In the genomic region with DNA sequence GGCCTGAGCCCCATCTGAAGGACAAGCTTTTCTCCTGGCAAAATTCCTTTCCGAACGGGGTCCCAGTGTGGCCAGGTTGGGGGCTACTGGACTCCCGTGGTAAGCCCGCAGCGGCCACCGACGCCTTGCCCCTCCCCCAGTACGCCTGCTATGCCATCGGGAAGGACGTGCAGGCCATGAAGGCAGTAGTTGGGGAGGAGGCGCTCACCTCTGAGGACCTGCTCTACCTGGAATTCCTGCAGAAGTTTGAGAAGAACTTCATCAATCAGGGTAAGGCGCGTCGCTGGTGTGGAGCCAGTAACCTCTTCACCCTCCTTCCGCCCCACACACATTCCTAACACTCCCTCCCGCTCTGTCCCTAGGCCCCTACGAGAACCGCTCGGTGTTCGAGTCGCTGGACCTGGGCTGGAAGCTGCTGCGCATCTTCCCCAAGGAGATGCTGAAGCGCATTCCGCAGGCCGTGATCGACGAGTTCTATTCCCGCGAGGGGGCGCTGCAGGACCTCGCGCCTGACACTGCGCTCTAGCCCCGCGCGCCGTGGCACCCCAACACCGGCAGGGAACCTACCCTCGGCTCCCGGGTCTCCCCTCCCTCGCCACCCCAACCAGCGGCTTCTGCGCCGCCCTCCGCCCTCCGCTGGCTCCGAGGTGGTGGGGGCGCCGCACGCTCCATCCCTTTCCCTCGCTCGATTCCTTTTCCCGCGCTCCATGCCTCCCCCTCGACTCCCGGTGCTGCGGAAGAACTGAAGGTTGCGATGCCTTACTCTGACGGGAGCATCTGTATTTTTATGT, we compare ENCODE assay signal across 1 cellular context.
TF ChIP-seq lines count a peak whose summit lies in the region.

No MANE protein-coding gene starts in this region.

TF ChIP-seq in HepG2, 621 proteins besides CTCF, POLR2A, EP300 and RAD21 (continued from another document):
- TF ChIP-seq, protein P1, sequence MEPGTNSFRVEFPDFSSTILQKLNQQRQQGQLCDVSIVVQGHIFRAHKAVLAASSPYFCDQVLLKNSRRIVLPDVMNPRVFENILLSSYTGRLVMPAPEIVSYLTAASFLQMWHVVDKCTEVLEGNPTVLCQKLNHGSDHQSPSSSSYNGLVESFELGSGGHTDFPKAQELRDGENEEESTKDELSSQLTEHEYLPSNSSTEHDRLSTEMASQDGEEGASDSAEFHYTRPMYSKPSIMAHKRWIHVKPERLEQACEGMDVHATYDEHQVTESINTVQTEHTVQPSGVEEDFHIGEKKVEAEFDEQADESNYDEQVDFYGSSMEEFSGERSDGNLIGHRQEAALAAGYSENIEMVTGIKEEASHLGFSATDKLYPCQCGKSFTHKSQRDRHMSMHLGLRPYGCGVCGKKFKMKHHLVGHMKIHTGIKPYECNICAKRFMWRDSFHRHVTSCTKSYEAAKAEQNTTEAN (CRISPR knock-in tag; conservative IDR thresholded peaks at IDR 0.05): no peak
- TF ChIP-seq MBNL3 (CRISPR knock-in tag; conservative IDR thresholded peaks at IDR 0.05) (no peak), ZNF629 (CRISPR knock-in tag; conservative IDR thresholded peaks at IDR 0.05) (no peak), ZNF570 (CRISPR knock-in tag; IDR thresholded peaks at IDR 0.05; ENCODE audit: borderline replicate concordance) (no peak), ZNF335 (CRISPR knock-in tag; IDR thresholded peaks at IDR 0.05) (no peak), ZNF101 (CRISPR knock-in tag; IDR thresholded peaks at IDR 0.05; ENCODE audit: borderline replicate concordance, low read depth) (no peak), IKZF1 (IDR thresholded peaks at IDR 0.05) (no peak), ZBTB21 (CRISPR knock-in tag; IDR thresholded peaks at IDR 0.05) (no peak), KDM5A (IDR thresholded peaks at IDR 0.05; ENCODE audit: borderline replicate concordance, low read length) (no peak), AKNA (CRISPR knock-in tag; IDR thresholded peaks at IDR 0.05; ENCODE audit: borderline replicate concordance) (no peak), ZMAT3 (CRISPR knock-in tag; conservative IDR thresholded peaks at IDR 0.05) (no peak)
- TF ChIP-seq, protein P2, sequence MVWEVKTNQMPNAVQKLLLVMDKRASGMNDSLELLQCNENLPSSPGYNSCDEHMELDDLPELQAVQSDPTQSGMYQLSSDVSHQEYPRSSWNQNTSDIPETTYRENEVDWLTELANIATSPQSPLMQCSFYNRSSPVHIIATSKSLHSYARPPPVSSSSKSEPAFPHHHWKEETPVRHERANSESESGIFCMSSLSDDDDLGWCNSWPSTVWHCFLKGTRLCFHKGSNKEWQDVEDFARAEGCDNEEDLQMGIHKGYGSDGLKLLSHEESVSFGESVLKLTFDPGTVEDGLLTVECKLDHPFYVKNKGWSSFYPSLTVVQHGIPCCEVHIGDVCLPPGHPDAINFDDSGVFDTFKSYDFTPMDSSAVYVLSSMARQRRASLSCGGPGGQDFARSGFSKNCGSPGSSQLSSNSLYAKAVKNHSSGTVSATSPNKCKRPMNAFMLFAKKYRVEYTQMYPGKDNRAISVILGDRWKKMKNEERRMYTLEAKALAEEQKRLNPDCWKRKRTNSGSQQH (CRISPR knock-in tag; IDR thresholded peaks at IDR 0.05; ENCODE audit: low read depth): no peak
